8 cellular contexts compared by ENCODE assay signal in genomic region chr3:42014949-42015533, GRCh38. TPM values are rescaled to one million over a fixed set of nuclear protein-coding genes. Genes with fewer than 3 reads are reported as not detected.
A peak's percentile ranks its signal among the peaks of the same experiment; 100 is the strongest.
DNase-seq lines count a peak whose midpoint lies in the region; ATAC-seq and TF ChIP-seq lines count a peak whose summit lies in the region.

No MANE protein-coding gene starts in this region.

- H3K4me3 ChIP-seq in SJCRH30 = peak overlapping the region; percentile 78
- H3K4me3 ChIP-seq in transverse colon = peak overlapping the region; percentile 71 to 99 (median 92)

- DNase-seq in AML-193 (lab: John Stamatoyannopoulos, UW) = peak; percentile 62 to 78
- DNase-seq in SJCRH30 = peak; percentile 30 to 47
- peak; percentile 64 for DNase-seq in ecto neural progenitor cell (ENCODE audit: low spot score)
- peak; percentile 90 for DNase-seq in mesenteric fat pad (ENCODE audit: low spot score)
- DNase-seq in transverse colon = peak; percentile 55
- no peak for DNase-seq in NCI-H1930 (lab: John Stamatoyannopoulos, UW)
- DNase-seq in NCI-H1694 treated with DMSO at 0.1 percent for 48 hours (lab: John Stamatoyannopoulos, UW) = no peak

- no peak for TF ChIP-seq EP300 in transverse colon (IDR thresholded peaks at IDR 0.05; ENCODE audit: low read depth)

- H3K9me3 ChIP-seq in SJCRH30 (replicated peaks) = no peaks in the 10 kb centered on the region
- H3K9me3 ChIP-seq in transverse colon = no peaks in the 10 kb centered on the region

- H3K27me3 ChIP-seq in SJCRH30 (no peaks in the 10 kb centered on the region), transverse colon (no peaks in the 10 kb centered on the region)

- H3K36me3 ChIP-seq in SJCRH30 (no peaks in the 10 kb centered on the region), transverse colon (no peaks in the 10 kb centered on the region)

- intact Hi-C loops in transverse colon (cut with DNase I; ENCODE audit: low total_unique reads) = loop anchor here (5.0 kb wide), 1 partner anchor 77 kb away; the partner anchor contains the start of gene TRAK1

- TF ChIP-seq CTCF in transverse colon (IDR thresholded peaks at IDR 0.05) = no peak

- peak; percentile 13 for ATAC-seq in GM21423 (IDR thresholded peaks at IDR 0.05; ENCODE audit: unreplicated experiment)

- no peak overlapping the region for H3K27ac ChIP-seq in SJCRH30
- peak overlapping the region; percentile 90 to 97 (median 94) for H3K27ac ChIP-seq in transverse colon

- in situ Hi-C loops in transverse colon (cut with MboI; ENCODE audit: low pct_ligation_motif_present in 1 of 4, low pct_unique_long_range_greater_than_20kb in 1 of 4, low sequenced_read_pairs in 3 of 4) = no loop called here

- H3K4me1 ChIP-seq in SJCRH30 (no peaks in the 10 kb centered on the region; the same call in 1 of the 2 replicates), transverse colon (peaks cover 11 to 53% (median 41%) of the 10 kb centered on the region in 4 donors)

- no peak for TF ChIP-seq POLR2A in transverse colon (IDR thresholded peaks at IDR 0.05)

- 19 to 42% methylated on average over 4 to 11 of the region's 11 CpGs for WGBS in transverse colon (ENCODE audit: low coverage in 1 of 2), 2 donors

RNA-seq across cellular contexts. Expression of gene ULK4, which starts 53.1 kb away (rescaled TPM):
- 6.3 and 6.4 TPM in 2 replicates for total RNA-seq in SJCRH30 (2014; rRNA removed; shearing (Covaris generic))
- 7.9 TPM for total RNA-seq in mesenteric fat pad
- 10 to 100 TPM in 2 of 4 donors, 1 to 10 TPM in 2; 4.1 to 19.2 (median 11.7) TPM for total RNA-seq in transverse colon

Comparison
In these comparisons a context has a peak if more than half of its experiments do, and no peak if none do; other contexts are left out.
1. DNase-seq: peak in AML-193 (2 of 2), SJCRH30 (2 of 2), ecto neural progenitor cell (single experiment), mesenteric fat pad (single experiment) and transverse colon (single experiment); none in NCI-H1930 (0 of 2) and NCI-H1694 treated with DMSO at 0.1 percent for 48 hours (single experiment).